11 cellular contexts compared by ENCODE assay signal in the genomic region with DNA sequence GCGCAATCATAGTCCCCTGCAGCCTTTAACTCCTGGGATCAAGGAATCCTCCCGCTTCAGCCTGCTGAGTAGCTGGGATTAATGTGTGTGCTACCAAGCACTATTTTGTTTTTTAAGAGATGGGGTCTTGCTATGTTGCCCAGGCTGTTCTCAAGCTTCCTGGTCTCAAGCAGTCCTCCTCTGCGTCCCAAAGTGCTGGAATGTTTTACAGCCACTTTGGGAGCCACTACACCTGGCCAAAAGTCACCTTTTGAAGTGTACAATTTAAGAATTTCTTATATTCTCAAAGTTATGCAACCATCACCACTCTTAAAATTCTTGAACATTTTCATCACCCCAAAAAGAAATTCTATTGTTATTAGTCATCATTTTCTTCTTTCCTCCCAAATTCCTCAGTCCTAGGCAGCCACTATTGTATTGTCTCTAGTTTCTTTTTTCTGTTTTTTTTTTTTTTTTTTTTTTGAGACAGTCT. TPM values are rescaled to one million over a fixed set of nuclear protein-coding genes. Genes with fewer than 3 reads are reported as not detected.
DNase-seq lines count a peak whose midpoint lies in the region; ATAC-seq, FAIRE-seq and TF ChIP-seq lines count a peak whose summit lies in the region.
"Had no signal": no experiment of that assay in that cellular context is flagged by ENCODE, and none has a peak within 500 bp of the region (broad histone marks: within the 10 kb centered on the region; RNA-seq: fewer than 3 reads in every experiment).

No MANE protein-coding gene starts in this region.

- H3K9ac ChIP-seq in smooth muscle cell (ENCODE audit: low read depth), result no peak overlapping the region

- H3K79me2 ChIP-seq in smooth muscle cell (ENCODE audit: low read depth), result no peaks in the 10 kb centered on the region

- 76% methylated on average over 3 of the region's 3 CpGs for WGBS in smooth muscle cell (ENCODE audit: low lambda C conversion rate)
- WGBS in small intestine, 3 donors, result 93 to 98% (median 94%) methylated on average over 3 of the region's 3 CpGs

- peaks cover 31% of the 10 kb centered on the region for H3K36me3 ChIP-seq in smooth muscle cell (ENCODE audit: low read depth)
- peaks cover 10 to 15% of the 10 kb centered on the region in 2 donors for H3K36me3 ChIP-seq in small intestine (ENCODE audit: control insufficient read depth in 2 of 2, insufficient read depth in 2 of 2, low read length in 2 of 2)

- H3K9me3 Mint-ChIP-seq in activated T-cell treated with anti-CD3 and anti-CD28 coated beads, Interleukin-2, amount 50 U/mL, for 24 hours, result no peaks in the 10 kb centered on the region
- H3K9me3 Mint-ChIP-seq: activated naive CD4-positive, alpha-beta T cell treated with anti-CD3 and anti-CD28 coated beads, Interleukin-2, amount 50 U/mL, for 24 hours had no signal

- H3K4me1 Mint-ChIP-seq in activated T-cell treated with anti-CD3 and anti-CD28 coated beads, Interleukin-2, amount 50 U/mL, for 24 hours (ENCODE audit: low read depth), result peaks cover 64% of the 10 kb centered on the region

- H3K36me3 Mint-ChIP-seq in activated T-cell treated with anti-CD3 and anti-CD28 coated beads, Interleukin-2, amount 50 U/mL, for 24 hours (ENCODE audit: low read depth), result peaks cover 56% of the 10 kb centered on the region

- no peak overlapping the region for H3K4me3 ChIP-seq in smooth muscle cell
- H3K4me3 ChIP-seq in small intestine (ENCODE audit: low read depth in 1 of 2, low read length in 2 of 2), result no peak overlapping the region

- no peak overlapping the region for H2AFZ ChIP-seq in smooth muscle cell (ENCODE audit: low read depth)

- H3K4me2 ChIP-seq in smooth muscle cell, result no peak overlapping the region

- no peaks in the 10 kb centered on the region for H3K27me3 ChIP-seq in smooth muscle cell (ENCODE audit: low read depth)
- H3K27me3 ChIP-seq in small intestine (ENCODE audit: control insufficient read depth in 2 of 2, insufficient read depth in 2 of 2, low read length in 2 of 2), result no peaks in the 10 kb centered on the region

- peak overlapping the region; percentile 34 for H3K27ac ChIP-seq in smooth muscle cell (ENCODE audit: low read depth)
- no peak overlapping the region for H3K27ac ChIP-seq in small intestine (ENCODE audit: low read depth in 1 of 2, low read length in 1 of 2)

- H3F3A ChIP-seq in smooth muscle cell (ENCODE audit: low read depth), result peaks cover 19% of the 10 kb centered on the region

- H3K9me3 ChIP-seq in smooth muscle cell (replicated peaks; ENCODE audit: low read depth) (no peaks in the 10 kb centered on the region), small intestine (ENCODE audit: control insufficient read depth, low read depth) (no peaks in the 10 kb centered on the region)

- TF ChIP-seq POLR2A in GM18505 (IDR thresholded peaks at IDR 0.05; ENCODE audit: borderline replicate concordance, extremely low read depth, insufficient read depth, insufficient read length), result no peak

- no peak for ATAC-seq in GM18505 (IDR thresholded peaks at IDR 0.05; ENCODE audit: unreplicated experiment)

- no peak overlapping the region for H3K4me3 Mint-ChIP-seq in activated T-cell treated with anti-CD3 and anti-CD28 coated beads, Interleukin-2, amount 50 U/mL, for 24 hours
- H3K4me3 Mint-ChIP-seq: activated naive CD4-positive, alpha-beta T cell treated with anti-CD3 and anti-CD28 coated beads, Interleukin-2, amount 50 U/mL, for 24 hours had no signal

- no peak for DNase-seq in activated T-cell treated with anti-CD3 and anti-CD28 coated beads, Interleukin-2, amount 50 U/mL, for 24 hours
- DNase-seq in activated T-cell treated with anti-CD3 and anti-CD28 coated beads for 4 hours (no peak), RPMI7951 (ENCODE audit: low read depth) (peak; percentile 65), fibroblast of gingiva (ENCODE audit: low read depth) (peak; percentile 43), smooth muscle cell (lab: John Stamatoyannopoulos, UW; ENCODE audit: unreplicated experiment) (no peak), NCI-H1436 (lab: John Stamatoyannopoulos, UW) (no peak), small intestine (no peak)
- DNase-seq: activated CD4-positive, alpha-beta T cell treated with anti-CD3 and anti-CD28 coated beads, Interleukin-2, amount 50 U/mL, for 1 hour; effector CD8-positive, alpha-beta T cell had no signal

- peak overlapping the region; percentile 26 for H3K27ac Mint-ChIP-seq in activated T-cell treated with anti-CD3 and anti-CD28 coated beads, Interleukin-2, amount 50 U/mL, for 24 hours

- no peak for FAIRE-seq in small intestine (lab: Jason Lieb, UNC)

- H3K4me1 ChIP-seq in smooth muscle cell (ENCODE audit: low read depth) (no peaks in the 10 kb centered on the region), small intestine (ENCODE audit: control insufficient read depth in 2 of 2, insufficient read depth in 1 of 2, low read depth in 1 of 2, low read length in 1 of 2) (no peaks in the 10 kb centered on the region)

- peaks cover 47% of the 10 kb centered on the region for H4K20me1 ChIP-seq in smooth muscle cell (ENCODE audit: low read depth)

- no peak for TF ChIP-seq CTCF in smooth muscle cell (IDR thresholded peaks at IDR 0.05; ENCODE audit: borderline replicate concordance, insufficient read depth, poor library complexity, severe bottlenecking)

- no peaks in the 10 kb centered on the region for H3K27me3 Mint-ChIP-seq in activated T-cell treated with anti-CD3 and anti-CD28 coated beads, Interleukin-2, amount 50 U/mL, for 24 hours
- H3K27me3 Mint-ChIP-seq: activated naive CD4-positive, alpha-beta T cell treated with anti-CD3 and anti-CD28 coated beads, Interleukin-2, amount 50 U/mL, for 24 hours had no signal

RNA-seq across cellular contexts. Expression of gene CDV3, which starts 17.8 kb away (rescaled TPM):
- 94.5 and 96.8 TPM in 2 replicates for total RNA-seq in RPMI7951 (2014; rRNA removed; shearing (Covaris generic))
- 135 and 139 TPM in 2 replicates for total RNA-seq in smooth muscle cell
- polyA plus RNA-seq in smooth muscle cell, result 70.2 and 84.0 TPM in 2 replicates
- polyA plus RNA-seq in small intestine, result 10 to 100 TPM; 43.2 to 60.0 (median 59.0) TPM

Comparison
In these comparisons a context has a peak if more than half of its experiments do, and no peak if none do; other contexts are left out.
1. DNase-seq: peak in RPMI7951 (single experiment) and fibroblast of gingiva (single experiment); none in activated T-cell treated with anti-CD3 and anti-CD28 coated beads, Interleukin-2, amount 50 U/mL, for 24 hours (single experiment), activated T-cell treated with anti-CD3 and anti-CD28 coated beads for 4 hours (single experiment), smooth muscle cell (single experiment), NCI-H1436 (single experiment) and small intestine (single experiment).